ENCODE assay signal across 22 cellular contexts in genomic region chr6:153051801-153052200, GRCh38.
"Had no signal": no experiment of that assay in that cellular context is flagged by ENCODE, and none has a peak within 500 bp of the region (broad histone marks: within the 10 kb centered on the region; RNA-seq: fewer than 3 reads in every experiment).

No MANE protein-coding gene starts in this region.

- H3K4me1 ChIP-seq: SJSA1 had no signal

- H3K9me3 ChIP-seq: SJSA1 had no signal

- DNase-seq: Kasumi-1, MM.1S, NCI-H1092 treated with DMSO at 0.1 percent for 48 hours, NCI-H1436, NCI-H187, NCI-H2029, NCI-H2081 treated with DMSO at 0.1 percent for 48 hours, NCI-H2171, NCI-H226, NCI-H446, NCI-H510A, NCI-H524 treated with DMSO at 0.1 percent for 48 hours, NCI-H69, NCI-H774, Right ventricle myocardium superior, RPMI8226, SIG-M5 had no signal

- H3K9ac ChIP-seq: KMS-11 had no signal

- H3K27ac ChIP-seq: KMS-11, SJSA1, SK-N-MC had no signal

- ATAC-seq: K562 had no signal

- H3K27me3 Mint-ChIP-seq: IgD-negative memory B cell had no signal

- H3K36me3 ChIP-seq: SJSA1 had no signal

- H3K27me3 ChIP-seq: SJSA1 had no signal

- H3K4me2 ChIP-seq: KMS-11 had no signal

- H3K4me3 ChIP-seq: K562, SJSA1, SK-N-MC had no signal

- H3K27ac Mint-ChIP-seq: IgD-negative memory B cell had no signal

- H3K36me3 Mint-ChIP-seq: IgD-negative memory B cell had no signal

- H3K4me1 Mint-ChIP-seq: IgD-negative memory B cell had no signal

- H3K4me3 Mint-ChIP-seq: IgD-negative memory B cell had no signal
